Comparison of ENCODE assay signal across 7 cellular contexts in genomic region chr17:28901866-28902818, GRCh38. TPM values are rescaled to one million over a fixed set of nuclear protein-coding genes. Genes with fewer than 3 reads are reported as not detected.
DNase-seq lines count a peak whose midpoint lies in the region; ATAC-seq lines count a peak whose summit lies in the region.

No MANE protein-coding gene starts in this region.

- peak overlapping the region; percentile 71 for H3K4me3 ChIP-seq in effector memory CD4-positive, alpha-beta T cell (ENCODE audit: insufficient read depth, low read depth, low read length, poor library complexity, severe bottlenecking)
- H3K4me3 ChIP-seq in mucosa of rectum (ENCODE audit: low read length in 2 of 2): peak overlapping the region; percentile 65 to 82

- no peaks in the 10 kb centered on the region for H3K27me3 ChIP-seq in effector memory CD4-positive, alpha-beta T cell (replicated peaks; ENCODE audit: control insufficient read depth, insufficient read depth, low read length, poor library complexity, severe bottlenecking)
- no peaks in the 10 kb centered on the region for H3K27me3 ChIP-seq in mucosa of rectum (ENCODE audit: control insufficient read depth in 2 of 2, insufficient read depth in 2 of 2, low read length in 2 of 2)

- POLR2A ChIA-PET in activated CD4-positive, alpha-beta T cell treated with anti-CD3 and anti-CD28 coated beads for 36 hours (lab: Charles Lee): interaction anchor here (1.1 to 1.2 kb wide), 2 partner anchors 9 to 139 kb away, joined by 4 read pairs; no protein-coding TSS in a partner anchor

- ATAC-seq in GM18519 (IDR thresholded peaks at IDR 0.05; ENCODE audit: low FRiP score, unreplicated experiment) (peak; percentile 11), HG02970 (IDR thresholded peaks at IDR 0.05; ENCODE audit: low FRiP score, unreplicated experiment) (peak; percentile 39)
- peak; percentile 35 for ATAC-seq in activated CD4-positive, alpha-beta T cell treated with anti-CD3 and anti-CD28 coated beads for 36 hours
- ATAC-seq in stimulated activated naive CD8-positive, alpha-beta T cell treated with anti-CD3 and anti-CD28 coated beads, Interleukin-15, amount 100 ng/mL, for 72 hours: peak; percentile 53

- no peaks in the 10 kb centered on the region for H3K9me3 ChIP-seq in effector memory CD4-positive, alpha-beta T cell (ENCODE audit: control insufficient read depth, low read length)
- no peaks in the 10 kb centered on the region for H3K9me3 ChIP-seq in mucosa of rectum (ENCODE audit: control insufficient read depth in 2 of 2, low read length in 2 of 2)

- H3K4me1 Mint-ChIP-seq in activated CD4-positive, alpha-beta T cell treated with anti-CD3 and anti-CD28 coated beads for 36 hours: peaks cover 39% of the 10 kb centered on the region
- H3K4me1 Mint-ChIP-seq in stimulated activated naive CD8-positive, alpha-beta T cell treated with anti-CD3 and anti-CD28 coated beads, Interleukin-15, amount 100 ng/mL, for 72 hours: peaks cover 64% of the 10 kb centered on the region

- peak overlapping the region; percentile 78 for H3K27ac ChIP-seq in effector memory CD4-positive, alpha-beta T cell (ENCODE audit: insufficient read depth, low read length, poor library complexity, severe bottlenecking)
- H3K27ac ChIP-seq in mucosa of rectum (ENCODE audit: low read depth in 2 of 2, low read length in 2 of 2): peak overlapping the region; percentile 70 to 85

- H3K27ac Mint-ChIP-seq in activated CD4-positive, alpha-beta T cell treated with anti-CD3 and anti-CD28 coated beads for 36 hours: peak overlapping the region; percentile 92
- H3K27ac Mint-ChIP-seq in stimulated activated naive CD8-positive, alpha-beta T cell treated with anti-CD3 and anti-CD28 coated beads, Interleukin-15, amount 100 ng/mL, for 72 hours: peak overlapping the region; percentile 92 to 94

- peak overlapping the region; percentile 72 to 74 for H3K9ac ChIP-seq in mucosa of rectum (ENCODE audit: low read depth in 1 of 2, low read length in 2 of 2)

- peaks cover 31% of the 10 kb centered on the region for H3K36me3 Mint-ChIP-seq in activated CD4-positive, alpha-beta T cell treated with anti-CD3 and anti-CD28 coated beads for 36 hours (ENCODE audit: low read depth)

- no peaks in the 10 kb centered on the region for H3K9me3 Mint-ChIP-seq in activated CD4-positive, alpha-beta T cell treated with anti-CD3 and anti-CD28 coated beads for 36 hours (ENCODE audit: low read depth)
- no peaks in the 10 kb centered on the region for H3K9me3 Mint-ChIP-seq in stimulated activated naive CD8-positive, alpha-beta T cell treated with anti-CD3 and anti-CD28 coated beads, Interleukin-15, amount 100 ng/mL, for 72 hours

- intact Hi-C loops in activated CD4-positive, alpha-beta T cell treated with anti-CD3 and anti-CD28 coated beads for 36 hours (cut with DNase I, micrococcal nuclease): loop anchor here in 1 of 2 experiments (5.0 kb wide), 1 partner anchor 240 kb away; the partner anchor contains the start of genes SDF2 and SUPT6H

- peak; percentile 68 for DNase-seq in NCI-H2171 (lab: John Stamatoyannopoulos, UW)
- peak; percentile 74 for DNase-seq in activated CD4-positive, alpha-beta T cell treated with anti-CD3 and anti-CD28 coated beads for 36 hours
- no peak for DNase-seq in effector memory CD4-positive, alpha-beta T cell
- peak in 1 of 2 donors; percentile 65 for DNase-seq in stimulated activated naive CD8-positive, alpha-beta T cell treated with anti-CD3 and anti-CD28 coated beads, Interleukin-15, amount 100 ng/mL, for 72 hours

- H3K4me3 Mint-ChIP-seq in activated CD4-positive, alpha-beta T cell treated with anti-CD3 and anti-CD28 coated beads for 36 hours: peak overlapping the region; percentile 87
- H3K4me3 Mint-ChIP-seq in stimulated activated naive CD8-positive, alpha-beta T cell treated with anti-CD3 and anti-CD28 coated beads, Interleukin-15, amount 100 ng/mL, for 72 hours: peak overlapping the region; percentile 93 to 96

- H3K4me1 ChIP-seq in effector memory CD4-positive, alpha-beta T cell (ENCODE audit: control insufficient read depth, insufficient read depth, low read length, poor library complexity, severe bottlenecking): peaks cover 27% of the 10 kb centered on the region
- H3K4me1 ChIP-seq in mucosa of rectum (ENCODE audit: control insufficient read depth in 2 of 2, insufficient read depth in 2 of 2, low read length in 2 of 2): peaks cover 23 to 26% of the 10 kb centered on the region in 2 donors

- peaks cover 14% of the 10 kb centered on the region for H3K36me3 ChIP-seq in effector memory CD4-positive, alpha-beta T cell (ENCODE audit: control insufficient read depth, insufficient read depth, low read length)
- H3K36me3 ChIP-seq in mucosa of rectum (ENCODE audit: control insufficient read depth in 2 of 2, insufficient read depth in 2 of 2, low read length in 2 of 2): peaks cover 11 to 12% of the 10 kb centered on the region in 2 donors

- no peaks in the 10 kb centered on the region for H3K27me3 Mint-ChIP-seq in activated CD4-positive, alpha-beta T cell treated with anti-CD3 and anti-CD28 coated beads for 36 hours
- H3K27me3 Mint-ChIP-seq in stimulated activated naive CD8-positive, alpha-beta T cell treated with anti-CD3 and anti-CD28 coated beads, Interleukin-15, amount 100 ng/mL, for 72 hours: no peaks in the 10 kb centered on the region

- CTCF ChIA-PET in activated CD4-positive, alpha-beta T cell treated with anti-CD3 and anti-CD28 coated beads for 36 hours (lab: Charles Lee): interaction anchor here (0.6 to 2.9 kb wide), 26 partner anchors 10 to 241 kb away, joined by 3 to 13 read pairs (median 3); partner anchors contain the start of gene FAM222B

RNA-seq across cellular contexts. Expression of gene DHRS13, which starts 0.7 kb away (rescaled TPM):
- total RNA-seq in activated CD4-positive, alpha-beta T cell treated with anti-CD3 and anti-CD28 coated beads for 36 hours: 10 to 100 TPM; 23.3 to 29.5 TPM

RNA-seq across cellular contexts. Expression of gene FLOT2, which starts 4.6 kb away (rescaled TPM):
- total RNA-seq in activated CD4-positive, alpha-beta T cell treated with anti-CD3 and anti-CD28 coated beads for 36 hours: 10 to 100 TPM; 81.3 to 88.4 TPM

RNA-seq across cellular contexts. Expression of gene ERAL1, which starts 47.3 kb away (rescaled TPM):
- 10 to 100 TPM; 51.5 to 74.8 TPM for total RNA-seq in activated CD4-positive, alpha-beta T cell treated with anti-CD3 and anti-CD28 coated beads for 36 hours

RNA-seq across cellular contexts. Expression of gene PHF12, which starts 49.2 kb away (rescaled TPM):
- 10 to 100 TPM; 48.6 to 52.3 TPM for total RNA-seq in activated CD4-positive, alpha-beta T cell treated with anti-CD3 and anti-CD28 coated beads for 36 hours

RNA-seq across cellular contexts. Expression of gene FAM222B, which starts 59.6 kb away (rescaled TPM):
- total RNA-seq in activated CD4-positive, alpha-beta T cell treated with anti-CD3 and anti-CD28 coated beads for 36 hours: 10 to 100 TPM; 16.8 to 20.8 TPM

Comparison
In these comparisons a context has a peak if more than half of its experiments do, and no peak if none do; other contexts are left out.
1. DNase-seq: peak in NCI-H2171 (single experiment) and activated CD4-positive, alpha-beta T cell treated with anti-CD3 and anti-CD28 coated beads for 36 hours (single experiment); none in effector memory CD4-positive, alpha-beta T cell (0 of 3).
2. Peak in every context shown above with its lines, with median percentiles within 50 percentile points of each other: ATAC-seq.